In the genomic region with DNA sequence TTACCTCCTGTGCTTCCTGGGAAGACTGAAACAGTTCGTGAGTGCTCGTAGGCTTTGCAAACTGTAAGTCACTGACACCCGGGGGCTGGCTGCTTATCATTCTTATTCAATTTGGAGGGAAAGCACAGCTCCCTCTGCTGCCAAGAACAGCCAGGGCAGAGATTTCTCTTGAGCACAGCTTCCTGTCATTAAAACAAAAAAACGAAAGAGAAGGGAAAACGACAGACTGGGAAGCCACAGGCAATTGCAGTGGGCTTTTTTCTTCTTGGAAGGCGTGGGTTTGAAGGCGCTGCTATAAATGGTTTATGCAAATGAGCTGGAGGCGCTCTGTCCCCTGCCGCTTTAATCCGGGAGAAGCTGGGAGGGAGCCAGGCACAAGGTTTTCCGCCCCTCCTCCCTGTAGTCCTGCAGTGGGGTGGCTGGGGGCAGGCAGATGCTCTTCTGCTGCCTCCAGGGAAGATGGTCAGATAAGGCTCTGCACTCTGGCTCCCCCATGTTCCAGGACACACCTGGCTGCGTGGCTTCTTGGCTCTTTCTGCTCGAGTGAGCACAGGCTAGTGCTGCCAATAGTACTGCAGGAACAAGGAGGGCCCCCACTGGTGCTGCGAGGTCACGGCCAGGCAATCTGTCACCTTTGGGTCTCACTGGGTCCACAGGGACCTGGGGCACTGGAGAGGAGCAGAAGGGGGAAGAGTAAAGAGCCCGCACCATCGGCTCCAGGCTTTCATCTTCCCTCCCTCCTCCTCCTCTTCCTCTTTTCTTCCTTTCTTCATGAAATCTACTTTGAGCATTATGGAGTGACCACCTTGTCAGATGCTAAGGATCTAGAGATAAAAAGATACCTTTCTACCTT, we compare ENCODE assay signal across 9 cellular contexts. TPM values are rescaled to one million over a fixed set of nuclear protein-coding genes. Genes with fewer than 3 reads are reported as not detected.
DNase-seq lines count a peak whose midpoint lies in the region; ATAC-seq, FAIRE-seq and TF ChIP-seq lines count a peak whose summit lies in the region.
"Had no signal": no experiment of that assay in that cellular context is flagged by ENCODE, and none has a peak within 500 bp of the region (broad histone marks: within the 10 kb centered on the region; RNA-seq: fewer than 3 reads in every experiment).

No MANE protein-coding gene starts in this region.

- no peaks in the 10 kb centered on the region for H3K36me3 ChIP-seq in HepG2 (replicated peaks in 1 of 2; ENCODE audit: control insufficient read depth in 1 of 2, insufficient read depth in 2 of 2, low read length in 2 of 2)

- DNase-seq in SIG-M5 treated with dmso at 0.1 percent for 504 hours (lab: John Stamatoyannopoulos, UW; ENCODE audit: unreplicated experiment), result peak; percentile 32
- no peak for DNase-seq in SIG-M5 (lab: John Stamatoyannopoulos, UW)
- peak; percentile 71 for DNase-seq in NAMALWA (ENCODE audit: low spot score)
- no peak for DNase-seq in chondrocyte (ENCODE audit: low spot score)
- DNase-seq in HepG2 (ENCODE audit: low spot score), result peak; percentile 14
- no peak for DNase-seq in stimulated activated effector memory CD8-positive, alpha-beta T cell treated with anti-CD3 and anti-CD28 coated beads, Interleukin-12 subunit alpha, Interleukin-12 subunit beta, amount 100 ng/mL, for 72 hours (ENCODE audit: low spot score in 2 of 2)

- TF ChIP-seq CTCF in chondrocyte (IDR thresholded peaks at IDR 0.05) (peak; percentile 82), HepG2 (CRISPR knock-in tag; IDR thresholded peaks at IDR 0.05) (no peak; the same call in 1 of the 2 replicates)

- peak; percentile 81 for ATAC-seq in SK-N-SH treated with all-trans-retinoic acid at 6 μM for 48 hours
- peak; percentile 46 for ATAC-seq in HepG2
- peak; percentile 38 for ATAC-seq in stimulated activated effector memory CD8-positive, alpha-beta T cell treated with anti-CD3 and anti-CD28 coated beads, Interleukin-12 subunit alpha, Interleukin-12 subunit beta, amount 100 ng/mL, for 72 hours
- ATAC-seq in GM21717 (IDR thresholded peaks at IDR 0.05; ENCODE audit: unreplicated experiment), result no peak

- BruUV-seq in HepG2 (replicated peaks; lab: Mats Ljungman, UMichigan), result no TSS peak

- no peaks in the 10 kb centered on the region for H3K79me2 ChIP-seq in HepG2 (ENCODE audit: insufficient read depth, low read length)

- H3K36me3 Mint-ChIP-seq in chondrocyte (ENCODE audit: low read depth), result peaks cover 2% of the 10 kb centered on the region
- no peaks in the 10 kb centered on the region for H3K36me3 Mint-ChIP-seq in stimulated activated effector memory CD8-positive, alpha-beta T cell treated with anti-CD3 and anti-CD28 coated beads, Interleukin-12 subunit alpha, Interleukin-12 subunit beta, amount 100 ng/mL, for 72 hours

- H3K9ac ChIP-seq in HepG2 (ENCODE audit: insufficient read depth, low read depth, low read length), result no peak overlapping the region

- no peak overlapping the region for H3K27ac Mint-ChIP-seq in chondrocyte (ENCODE audit: unreplicated experiment)
- no peak overlapping the region for H3K27ac Mint-ChIP-seq in stimulated activated effector memory CD8-positive, alpha-beta T cell treated with anti-CD3 and anti-CD28 coated beads, Interleukin-12 subunit alpha, Interleukin-12 subunit beta, amount 100 ng/mL, for 72 hours

- H3K9me3 Mint-ChIP-seq in chondrocyte (ENCODE audit: low read depth), result no peaks in the 10 kb centered on the region
- H3K9me3 Mint-ChIP-seq in stimulated activated effector memory CD8-positive, alpha-beta T cell treated with anti-CD3 and anti-CD28 coated beads, Interleukin-12 subunit alpha, Interleukin-12 subunit beta, amount 100 ng/mL, for 72 hours, result no peaks in the 10 kb centered on the region

- TF ChIP-seq EP300 in HepG2 (IDR thresholded peaks at IDR 0.05; ENCODE audit: low read depth in 2 of 2, low read length in 2 of 2) (no peak), HepG2 (CRISPR knock-in tag; IDR thresholded peaks at IDR 0.05; ENCODE audit: borderline replicate concordance) (no peak)

- peaks cover 6% of the 10 kb centered on the region for H3K4me1 Mint-ChIP-seq in chondrocyte (ENCODE audit: low read depth)
- peaks cover 19% of the 10 kb centered on the region for H3K4me1 Mint-ChIP-seq in stimulated activated effector memory CD8-positive, alpha-beta T cell treated with anti-CD3 and anti-CD28 coated beads, Interleukin-12 subunit alpha, Interleukin-12 subunit beta, amount 100 ng/mL, for 72 hours

- POLR2A ChIA-PET in HepG2 (lab: Yijun Ruan, JAX), result interaction anchor here (0.8 kb wide), 1 partner anchor 30 kb away, joined by 3 read pairs; no protein-coding TSS in a partner anchor

- peak overlapping the region in 1 of 3 experiments; percentile 43; a peak in 2 of 6 replicates for H3K4me3 ChIP-seq in HepG2 (replicated peaks in 1 of 3; ENCODE audit: insufficient read depth in 1 of 3, low read depth in 2 of 3, low read length in 3 of 3)

- peak overlapping the region; percentile 52 for H3K4me3 Mint-ChIP-seq in chondrocyte (ENCODE audit: unreplicated experiment)
- H3K4me3 Mint-ChIP-seq in stimulated activated effector memory CD8-positive, alpha-beta T cell treated with anti-CD3 and anti-CD28 coated beads, Interleukin-12 subunit alpha, Interleukin-12 subunit beta, amount 100 ng/mL, for 72 hours, result peak overlapping the region; percentile 62

- TF ChIP-seq RAD21 in HepG2 (CRISPR knock-in tag; IDR thresholded peaks at IDR 0.05), result no peak

- WGBS in HepG2 (ENCODE audit: low lambda C conversion rate), result 5% methylated on average over 10 of the region's 17 CpGs

- intact Hi-C loops in HepG2 (cut with micrococcal nuclease; ENCODE audit: unreplicated experiment), result no loop called here

- H3K4me1 ChIP-seq in HepG2 (ENCODE audit: insufficient read depth, low read length), result peaks cover 18% of the 10 kb centered on the region; the same call in 1 of the 2 replicates

- H3K9me3 ChIP-seq in HepG2 (ENCODE audit: low read length), result no peaks in the 10 kb centered on the region

- no peaks in the 10 kb centered on the region for H4K20me1 ChIP-seq in HepG2 (ENCODE audit: insufficient read depth, low read length)

- H2AFZ ChIP-seq in HepG2 (ENCODE audit: low read length), result no peak overlapping the region

- H3K27me3 ChIP-seq in HepG2 (ENCODE audit: control insufficient read depth in 1 of 2, insufficient read depth in 2 of 2, low read length in 2 of 2), result peaks cover 4 to 52% of the 10 kb centered on the region in 2 experiments; a peak in 3 of 5 replicates

- no peak for TF ChIP-seq POLR2A in HepG2 (IDR thresholded peaks at IDR 0.05; ENCODE audit: insufficient read depth in 1 of 2, low read depth in 2 of 2, low read length in 2 of 2)

- peak overlapping the region; percentile 55 for H3K4me2 ChIP-seq in HepG2 (ENCODE audit: low read depth, low read length)

- peaks cover 32% of the 10 kb centered on the region for H3K27me3 Mint-ChIP-seq in chondrocyte (ENCODE audit: low read depth)

- FAIRE-seq in HepG2 (lab: Jason Lieb, UNC), result no peak
- FAIRE-seq: frontal cortex had no signal

- in situ Hi-C loops in HepG2 (cut with HindIII; ENCODE audit: extremely low pct_ligation_motif_present, low pct_unique_long_range_greater_than_20kb), result no loop called here

- no peak overlapping the region for H3K27ac ChIP-seq in HepG2 (ENCODE audit: extremely low read length, insufficient read depth, low read length)

- CTCF ChIA-PET in HepG2 (lab: Yijun Ruan, JAX; ENCODE audit: low intra/inter-chr PET ratio, low total read pairs), result no interaction called here

TF ChIP-seq in SK-N-SH treated with all-trans-retinoic acid at 6 μM for 48 hours, 23 proteins besides CTCF, POLR2A, EP300 and RAD21 (continues in another document):
- TF ChIP-seq CSDC2 (CRISPR knock-in tag; IDR thresholded peaks at IDR 0.05), result no peak

TF ChIP-seq in HepG2, 621 proteins besides CTCF, POLR2A, EP300 and RAD21 (continues in another document):
- TF ChIP-seq SMC3 (IDR thresholded peaks at IDR 0.05; ENCODE audit: low read length), result 0 out of 2 replicates have a peak, but pooled peaks have one; percentile 13

RNA-seq across cellular contexts. Expression of gene NEURL1, which starts 49.5 kb away (rescaled TPM):
- total RNA-seq in chondrocyte, result 0.05 TPM in 1 of 3 replicates, not detected in the others
- total RNA-seq in HepG2 (2016; rRNA removed; fragmentation: Illumina TruSeq; extraction: Trizol), result not detected in 2 replicates
- not detected in 2 replicates for total RNA-seq in HepG2 (2016; cell fraction: cytosol; rRNA removed; fragmentation: Illumina TruSeq; extraction: Trizol; ENCODE audit: low read depth)
- not detected in 2 replicates for total RNA-seq in HepG2 (2016; cell fraction: insoluble cytoplasmic fraction; rRNA removed; fragmentation: Illumina TruSeq; extraction: Trizol)
- not detected in 2 replicates for total RNA-seq in HepG2 (2016; cell fraction: membrane; rRNA removed; fragmentation: Illumina TruSeq; extraction: Trizol)
- not detected in 2 replicates for total RNA-seq in HepG2 (2016; cell fraction: nucleus; rRNA removed; fragmentation: Illumina TruSeq; extraction: Trizol)
- polyA plus RNA-seq in HepG2 (2011; rRNA removed), result 0.01 TPM in 1 of 2 replicates, not detected in the other
- 0.01 and 0.03 TPM in 2 replicates for polyA plus RNA-seq in HepG2 (2011; cell fraction: cytosol; rRNA removed)
- polyA plus RNA-seq in HepG2 (2011; cell fraction: nucleus; rRNA removed), result 0.14 and 0.18 TPM in 2 replicates
- 0.08 and 0.13 TPM in 2 replicates for polyA plus RNA-seq in HepG2 (2012)
- polyA plus RNA-seq in HepG2 (2016; cell fraction: cytosol; fragmentation: Illumina TruSeq; extraction: Trizol; ENCODE audit: low read depth), result not detected in 2 replicates
- polyA plus RNA-seq in HepG2 (2016; cell fraction: insoluble cytoplasmic fraction; fragmentation: Illumina TruSeq; extraction: Trizol; ENCODE audit: low read depth), result not detected in 2 replicates
- not detected in 2 replicates for polyA plus RNA-seq in HepG2 (2016; cell fraction: membrane; fragmentation: Illumina TruSeq; extraction: Trizol; ENCODE audit: low read depth)
- not detected in 2 replicates for polyA plus RNA-seq in HepG2 (2016; cell fraction: nucleus; fragmentation: Illumina TruSeq; extraction: Trizol; ENCODE audit: insufficient read depth, low read depth)
- 10.5 TPM in 1 of 2 replicates, not detected in the other for polyA minus RNA-seq in HepG2 (2011; rRNA and poly(A)+ RNA removed; ENCODE audit: low replicate concordance)
- polyA minus RNA-seq in HepG2 (2011; cell fraction: cytosol; rRNA and poly(A)+ RNA removed), result 0.18 TPM in 1 of 2 replicates, not detected in the other
- not detected in 2 replicates for polyA minus RNA-seq in HepG2 (2011; cell fraction: nucleus; rRNA and poly(A)+ RNA removed)

Comparison
In these comparisons a context has a peak if more than half of its experiments do, and no peak if none do; other contexts are left out.
1. DNase-seq: peak in SIG-M5 treated with dmso at 0.1 percent for 504 hours (single experiment), NAMALWA (single experiment) and HepG2 (single experiment); none in SIG-M5 (single experiment), chondrocyte (single experiment) and stimulated activated effector memory CD8-positive, alpha-beta T cell treated with anti-CD3 and anti-CD28 coated beads, Interleukin-12 subunit alpha, Interleukin-12 subunit beta, amount 100 ng/mL, for 72 hours (0 of 2).